8 cellular contexts compared by ENCODE assay signal in the genomic region with DNA sequence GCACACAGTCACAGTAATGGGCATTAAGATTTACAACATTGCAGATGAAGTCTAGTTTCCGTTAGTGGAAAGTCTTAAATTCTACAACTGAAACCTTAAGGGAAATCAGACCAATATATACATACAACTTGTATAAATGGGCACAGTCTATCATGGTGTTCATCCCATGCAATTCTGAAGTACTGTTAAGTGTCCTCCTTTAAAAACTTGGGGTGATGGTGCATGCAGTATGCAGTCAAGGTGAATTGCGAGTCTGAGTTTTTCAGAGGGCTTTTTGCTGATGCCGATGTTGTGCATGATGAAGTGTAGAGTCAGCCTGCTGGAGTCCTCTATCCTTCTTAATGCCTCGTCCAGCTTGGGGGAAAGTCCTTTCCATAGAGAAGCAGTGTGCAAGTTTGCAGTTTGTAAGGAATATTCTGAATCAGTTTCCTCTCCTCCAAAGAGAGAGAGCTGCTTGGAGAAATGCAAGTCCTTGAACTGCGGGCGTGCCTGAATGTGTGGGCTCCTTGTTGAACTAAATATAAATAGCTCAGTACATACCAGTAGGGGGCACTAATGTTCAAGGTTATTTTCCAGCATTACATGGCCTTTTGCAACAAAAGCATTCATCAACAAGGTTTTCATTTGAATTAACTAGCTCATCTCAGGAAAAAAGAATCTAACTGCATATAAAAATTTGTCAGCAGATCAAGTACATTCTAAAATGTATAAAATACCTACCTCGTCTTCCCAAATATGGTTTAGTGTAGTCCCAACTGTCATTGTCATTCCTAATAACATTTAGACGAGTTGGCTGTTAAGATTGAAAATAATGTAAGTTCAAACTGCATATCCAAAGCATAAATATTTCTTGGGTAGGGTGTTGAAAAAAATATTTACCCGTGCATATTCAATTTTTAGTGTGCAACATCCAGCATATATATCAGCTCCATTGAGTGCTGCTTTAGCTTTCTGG. TPM values are rescaled to one million over a fixed set of nuclear protein-coding genes. Genes with fewer than 3 reads are reported as not detected.
A peak's percentile ranks its signal among the peaks of the same experiment; 100 is the strongest.
DNase-seq lines count a peak whose midpoint lies in the region; ATAC-seq, FAIRE-seq and TF ChIP-seq lines count a peak whose summit lies in the region.

No MANE protein-coding gene starts in this region.

- H3K9ac ChIP-seq in SK-N-SH, result no peak overlapping the region

- H3K27ac Mint-ChIP-seq in chondrocyte (ENCODE audit: unreplicated experiment), result peak overlapping the region; percentile 42

- TF ChIP-seq CTCF in AG10803 (conservative IDR thresholded peaks at IDR 0.05; ENCODE audit: low read length), result peak; percentile 67
- peak; percentile 89 for TF ChIP-seq CTCF in SK-N-SH (IDR thresholded peaks at IDR 0.05)
- TF ChIP-seq CTCF in chondrocyte (IDR thresholded peaks at IDR 0.05), result peak; percentile 89

- H3K27ac ChIP-seq in SK-N-SH (ENCODE audit: low read depth in 2 of 2, low read length in 1 of 2), result peak overlapping the region in 1 of 2 experiments; percentile 3; a peak in 1 of 4 replicates

- H3K36me3 ChIP-seq in SK-N-SH (replicated peaks in 1 of 2; ENCODE audit: control insufficient read depth in 1 of 2, insufficient read depth in 2 of 2, low read length in 1 of 2), result peaks cover 61 to 79% of the 10 kb centered on the region in 2 experiments

- H3K27me3 Mint-ChIP-seq in chondrocyte (ENCODE audit: low read depth), result no peaks in the 10 kb centered on the region

- H3K4me2 ChIP-seq in SK-N-SH, result no peak overlapping the region

- ATAC-seq in left lobe of liver (peak; percentile 94), GM21717 (IDR thresholded peaks at IDR 0.05; ENCODE audit: unreplicated experiment) (no peak)

- no peak for TF ChIP-seq POLR2A in GM12891 (IDR thresholded peaks at IDR 0.05; ENCODE audit: low read depth, low read length)

- DNase-seq in AG10803 (ENCODE audit: low read depth), result peak; percentile 78
- DNase-seq in GM12891 (ENCODE audit: insufficient read length, low spot score), result no peak
- peak; percentile 17 for DNase-seq in NCI-H128 (lab: John Stamatoyannopoulos, UW; ENCODE audit: unreplicated experiment)
- peak; percentile 44 for DNase-seq in SK-N-SH
- DNase-seq in chondrocyte (ENCODE audit: low spot score), result no peak
- DNase-seq in left lobe of liver (ENCODE audit: low spot score), result no peak
- peak; percentile 98 for DNase-seq in superior temporal gyrus (ENCODE audit: extremely low spot score)

- POLR2A ChIA-PET in SK-N-SH (lab: Yijun Ruan, JAX), result interaction anchor here (1.3 to 2.0 kb wide), 2 partner anchors 21 to 169 kb away, joined by 9 to 10 read pairs; a partner anchor contains a TSS

- CTCF ChIA-PET in SK-N-SH (lab: Yijun Ruan, JAX), result interaction anchor here (0.6 to 23.2 kb wide), 66 partner anchors 9 to 288 kb away, joined by 3 to 308 read pairs (median 4); a partner anchor contains a TSS

- no peak overlapping the region for H2AFZ ChIP-seq in SK-N-SH (ENCODE audit: low read depth)

- H3K36me3 Mint-ChIP-seq in chondrocyte (ENCODE audit: low read depth), result peaks cover 4% of the 10 kb centered on the region

- H3K9me3 ChIP-seq in SK-N-SH, result no peaks in the 10 kb centered on the region

- no peaks in the 10 kb centered on the region for H3K27me3 ChIP-seq in SK-N-SH (ENCODE audit: insufficient read depth)

- H3K4me3 ChIP-seq in AG10803 (ENCODE audit: low read length) (no peak overlapping the region), SK-N-SH (ENCODE audit: low read depth in 2 of 2, low read length in 1 of 2) (no peak overlapping the region)

- peaks cover 29% of the 10 kb centered on the region for H3K4me1 Mint-ChIP-seq in chondrocyte (ENCODE audit: low read depth)

- H3K9me2 ChIP-seq in SK-N-SH, result no peaks in the 10 kb centered on the region

- H3K4me1 ChIP-seq in SK-N-SH (ENCODE audit: control insufficient read depth in 1 of 2, insufficient read depth in 2 of 2, low read depth in 1 of 2, low read length in 1 of 2), result peaks cover 0 to 13% of the 10 kb centered on the region in 2 experiments; a peak in 2 of 4 replicates

- 76% methylated on average over 9 of the region's 9 CpGs for WGBS in SK-N-SH (ENCODE audit: low lambda C conversion rate)

- FAIRE-seq in GM12891 (lab: Jason Lieb, UNC), result peak; percentile 62

- no peaks in the 10 kb centered on the region for H3K9me3 Mint-ChIP-seq in chondrocyte (ENCODE audit: low read depth)

- TF ChIP-seq EP300 in SK-N-SH (IDR thresholded peaks at IDR 0.05; ENCODE audit: borderline replicate concordance in 1 of 2, low read depth in 1 of 2, low read length in 1 of 2), result no peak

- peak; percentile 89 for TF ChIP-seq RAD21 in SK-N-SH (IDR thresholded peaks at IDR 0.05; ENCODE audit: low read length)

- peaks cover 13% of the 10 kb centered on the region for H3F3A ChIP-seq in SK-N-SH (replicated peaks; ENCODE audit: insufficient read depth)

- H3K4me3 Mint-ChIP-seq in chondrocyte (ENCODE audit: unreplicated experiment), result no peak overlapping the region

- peaks cover 21% of the 10 kb centered on the region for H4K20me1 ChIP-seq in SK-N-SH (ENCODE audit: insufficient read depth)

- peaks cover 70% of the 10 kb centered on the region for H3K79me2 ChIP-seq in SK-N-SH (ENCODE audit: insufficient read depth)

TF ChIP-seq in GM12891, 5 proteins besides CTCF, POLR2A, EP300 and RAD21:
- TF ChIP-seq TAF1 (IDR thresholded peaks at IDR 0.05; ENCODE audit: low read depth, low read length), result no peak
- TF ChIP-seq PAX5 (IDR thresholded peaks at IDR 0.05; ENCODE audit: insufficient read depth, low read length, severe bottlenecking), result no peak
- TF ChIP-seq POLR2AphosphoS5 (IDR thresholded peaks at IDR 0.05; ENCODE audit: low read depth, low read length), result no peak
- TF ChIP-seq POU2F2 (IDR thresholded peaks at IDR 0.05; ENCODE audit: low read depth, low read length), result no peak

TF ChIP-seq in SK-N-SH, 30 proteins besides CTCF, POLR2A, EP300 and RAD21:
- TF ChIP-seq FOSL2 (IDR thresholded peaks at IDR 0.05; ENCODE audit: borderline replicate concordance, low read depth) (no peak), RCOR1 (IDR thresholded peaks at IDR 0.05; ENCODE audit: low read length) (peak; percentile 22; the same call in 1 of the 2 replicates), SMC3 (IDR thresholded peaks at IDR 0.05; ENCODE audit: low read depth, low read length) (peak; percentile 65)
- TF ChIP-seq, protein P1, sequence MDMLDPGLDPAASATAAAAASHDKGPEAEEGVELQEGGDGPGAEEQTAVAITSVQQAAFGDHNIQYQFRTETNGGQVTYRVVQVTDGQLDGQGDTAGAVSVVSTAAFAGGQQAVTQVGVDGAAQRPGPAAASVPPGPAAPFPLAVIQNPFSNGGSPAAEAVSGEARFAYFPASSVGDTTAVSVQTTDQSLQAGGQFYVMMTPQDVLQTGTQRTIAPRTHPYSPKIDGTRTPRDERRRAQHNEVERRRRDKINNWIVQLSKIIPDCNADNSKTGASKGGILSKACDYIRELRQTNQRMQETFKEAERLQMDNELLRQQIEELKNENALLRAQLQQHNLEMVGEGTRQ (IDR thresholded peaks at IDR 0.05; ENCODE audit: borderline replicate concordance, low read depth, low read length), result no peak

RNA-seq across cellular contexts. Expression of a gene that starts 21.3 kb away (rescaled TPM):
- polyA plus RNA-seq in GM12891 (2012; ENCODE audit: low read depth, missing spikeins), result 30.7 TPM
- 24.4 and 29.8 TPM in 2 replicates for polyA plus RNA-seq in SK-N-SH (2012; rRNA removed)
- 29.6 and 30.3 TPM in 2 replicates for polyA plus RNA-seq in SK-N-SH (2012; cell fraction: cytosol; rRNA removed)
- 23.5 and 35.4 TPM in 2 replicates for polyA plus RNA-seq in SK-N-SH (2012; cell fraction: nucleus; rRNA removed)
- total RNA-seq in chondrocyte (41.8 to 55.7 TPM (median 45.2 TPM) in 3 replicates), left lobe of liver (12.3 TPM)

Comparison
In these comparisons a context has a peak if more than half of its experiments do, and no peak if none do; other contexts are left out.
1. DNase-seq: peak in AG10803 (single experiment), NCI-H128 (single experiment), SK-N-SH (single experiment) and superior temporal gyrus (single experiment); none in GM12891 (single experiment), chondrocyte (single experiment) and left lobe of liver (single experiment).
2. Peak in every context shown above with its lines, with median percentiles within 50 percentile points of each other: CTCF ChIP-seq.